12 cellular contexts compared by ENCODE assay signal in the genomic region with DNA sequence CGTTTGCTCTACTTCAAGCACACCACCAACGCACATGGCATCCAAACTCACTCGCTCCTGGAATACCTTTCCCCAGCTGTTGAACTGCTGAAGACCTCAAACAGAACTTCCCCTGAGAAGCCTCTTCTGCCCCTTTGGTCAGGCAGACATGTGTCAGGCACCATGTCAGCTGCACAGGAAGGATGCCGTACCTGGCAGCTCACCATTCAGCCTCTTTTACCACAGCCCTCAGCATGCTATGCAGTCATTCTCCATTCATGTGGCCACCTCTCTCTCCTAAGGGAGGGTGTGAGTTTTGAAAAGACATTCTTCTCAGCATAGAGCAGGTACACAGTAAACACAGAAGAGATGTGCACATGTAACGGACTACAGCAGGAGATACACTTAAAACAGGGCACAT. TPM values are rescaled to one million over a fixed set of nuclear protein-coding genes. Genes with fewer than 3 reads are reported as not detected.
DNase-seq lines count a peak whose midpoint lies in the region; ATAC-seq lines count a peak whose summit lies in the region.
"Had no signal": no experiment of that assay in that cellular context is flagged by ENCODE, and none has a peak within 500 bp of the region (broad histone marks: within the 10 kb centered on the region; RNA-seq: fewer than 3 reads in every experiment).

No MANE protein-coding gene starts in this region.

- H3K27ac Mint-ChIP-seq in activated CD4-positive, alpha-beta T cell treated with anti-CD3 and anti-CD28 coated beads for 36 hours = peak overlapping the region; percentile 74
- peak overlapping the region; percentile 56 for H3K27ac Mint-ChIP-seq in activated CD4-positive, alpha-beta memory T cell treated with anti-CD3 and anti-CD28 coated beads for 36 hours
- H3K27ac Mint-ChIP-seq: mesothelial cell of epicardium had no signal

- H3K4me1 Mint-ChIP-seq in activated CD4-positive, alpha-beta T cell treated with anti-CD3 and anti-CD28 coated beads for 36 hours = peaks cover 37% of the 10 kb centered on the region
- peaks cover 36% of the 10 kb centered on the region for H3K4me1 Mint-ChIP-seq in activated CD4-positive, alpha-beta memory T cell treated with anti-CD3 and anti-CD28 coated beads for 36 hours (ENCODE audit: low read depth)

- peak; percentile 74 for ATAC-seq in activated CD4-positive, alpha-beta T cell treated with anti-CD3 and anti-CD28 coated beads for 36 hours
- ATAC-seq in HG03378 (IDR thresholded peaks at IDR 0.05; ENCODE audit: unreplicated experiment) (no peak), HG03196 (IDR thresholded peaks at IDR 0.05; ENCODE audit: unreplicated experiment) (no peak)

- peaks cover 4% of the 10 kb centered on the region for H3K36me3 Mint-ChIP-seq in activated CD4-positive, alpha-beta T cell treated with anti-CD3 and anti-CD28 coated beads for 36 hours (ENCODE audit: low read depth)
- H3K36me3 Mint-ChIP-seq in activated CD4-positive, alpha-beta memory T cell treated with anti-CD3 and anti-CD28 coated beads for 36 hours = peaks cover 5% of the 10 kb centered on the region

- H3K9me3 Mint-ChIP-seq in activated CD4-positive, alpha-beta T cell treated with anti-CD3 and anti-CD28 coated beads for 36 hours (ENCODE audit: low read depth) = no peaks in the 10 kb centered on the region
- H3K9me3 Mint-ChIP-seq in activated CD4-positive, alpha-beta memory T cell treated with anti-CD3 and anti-CD28 coated beads for 36 hours = no peaks in the 10 kb centered on the region

- POLR2A ChIA-PET in activated CD4-positive, alpha-beta T cell treated with anti-CD3 and anti-CD28 coated beads for 36 hours (lab: Charles Lee) = interaction anchor here (0.6 kb wide), 3 partner anchors 10 to 277 kb away, joined by 3 to 7 read pairs (median 4); no protein-coding TSS in a partner anchor
- POLR2A ChIA-PET in activated CD4-positive, alpha-beta memory T cell treated with anti-CD3 and anti-CD28 coated beads for 36 hours (lab: Charles Lee) = interaction anchor here (2.1 kb wide), 1 partner anchor 13 kb away, joined by 6 read pairs; no protein-coding TSS in a partner anchor

- CTCF ChIA-PET in activated CD4-positive, alpha-beta T cell treated with anti-CD3 and anti-CD28 coated beads for 36 hours (lab: Charles Lee) = interaction anchor here (1.0 to 1.8 kb wide), 2 partner anchors 50 to 187 kb away, joined by 3 to 9 read pairs; no protein-coding TSS in a partner anchor
- CTCF ChIA-PET in activated CD4-positive, alpha-beta memory T cell treated with anti-CD3 and anti-CD28 coated beads for 36 hours (lab: Charles Lee) = interaction anchor here (0.9 kb wide), 1 partner anchor 49 kb away, joined by 3 read pairs; no protein-coding TSS in a partner anchor

- intact Hi-C loops in activated CD4-positive, alpha-beta T cell treated with anti-CD3 and anti-CD28 coated beads for 36 hours (cut with DNase I, micrococcal nuclease) = loop anchor here (1.0 kb wide), 1 partner anchor 47 kb away; no protein-coding TSS in a partner anchor
- intact Hi-C loops in activated CD4-positive, alpha-beta memory T cell treated with anti-CD3 and anti-CD28 coated beads for 36 hours (cut with micrococcal nuclease) = loop anchor here (1.0 to 2.0 kb wide), 5 partner anchors 14 to 48 kb away; no protein-coding TSS in a partner anchor

- no peaks in the 10 kb centered on the region for H3K27me3 Mint-ChIP-seq in activated CD4-positive, alpha-beta T cell treated with anti-CD3 and anti-CD28 coated beads for 36 hours
- no peaks in the 10 kb centered on the region for H3K27me3 Mint-ChIP-seq in activated CD4-positive, alpha-beta memory T cell treated with anti-CD3 and anti-CD28 coated beads for 36 hours

- peak; percentile 59 for DNase-seq in activated CD4-positive, alpha-beta T cell treated with anti-CD3 and anti-CD28 coated beads for 36 hours
- DNase-seq in activated CD4-positive, alpha-beta T cell treated with anti-CD3 and anti-CD28 coated beads for 1 hour = no peak
- peak; percentile 62 for DNase-seq in activated CD4-positive, alpha-beta memory T cell treated with anti-CD3 and anti-CD28 coated beads for 36 hours
- peak; percentile 42 for DNase-seq in putamen (ENCODE audit: low spot score)
- DNase-seq: effector CD8-positive, alpha-beta T cell; GDM1; NCI-H510A; sigmoid colon had no signal

- H3K4me3 Mint-ChIP-seq in activated CD4-positive, alpha-beta T cell treated with anti-CD3 and anti-CD28 coated beads for 36 hours = no peak overlapping the region
- no peak overlapping the region for H3K4me3 Mint-ChIP-seq in activated CD4-positive, alpha-beta memory T cell treated with anti-CD3 and anti-CD28 coated beads for 36 hours
- H3K4me3 Mint-ChIP-seq: mesothelial cell of epicardium had no signal

RNA-seq across cellular contexts. Expression of gene IL4, which starts 14.2 kb away (rescaled TPM):
- under 1 TPM; 0.32 to 0.77 TPM for total RNA-seq in activated CD4-positive, alpha-beta T cell treated with anti-CD3 and anti-CD28 coated beads for 36 hours
- total RNA-seq in activated CD4-positive, alpha-beta memory T cell treated with anti-CD3 and anti-CD28 coated beads for 36 hours = 1 to 10 TPM; 6.4 to 6.8 TPM
- total RNA-seq: A172, mesothelial cell of epicardium, sigmoid colon had no signal

RNA-seq across cellular contexts. Expression of gene IL13, which starts 30.0 kb away (rescaled TPM):
- 1 to 10 TPM; 3.9 to 5.5 TPM for total RNA-seq in activated CD4-positive, alpha-beta T cell treated with anti-CD3 and anti-CD28 coated beads for 36 hours
- total RNA-seq in activated CD4-positive, alpha-beta memory T cell treated with anti-CD3 and anti-CD28 coated beads for 36 hours = 10 to 100 TPM; 13.0 to 14.9 TPM
- total RNA-seq: A172, sigmoid colon had no signal

RNA-seq across cellular contexts. Expression of gene KIF3A, which starts 49.4 kb away (rescaled TPM):
- 10 to 100 TPM in 1 of 2 experiments, 1 to 10 TPM in 1; 7.1 to 10.6 TPM for total RNA-seq in activated CD4-positive, alpha-beta T cell treated with anti-CD3 and anti-CD28 coated beads for 36 hours
- total RNA-seq in activated CD4-positive, alpha-beta memory T cell treated with anti-CD3 and anti-CD28 coated beads for 36 hours = 10 to 100 TPM; 12.1 to 16.1 TPM

RNA-seq across cellular contexts. Expression of gene CCNI2, which starts 59.2 kb away (rescaled TPM):
- 1 to 10 TPM; 4.3 to 4.6 TPM for total RNA-seq in activated CD4-positive, alpha-beta T cell treated with anti-CD3 and anti-CD28 coated beads for 36 hours
- 1 to 10 TPM; 2.7 to 4.2 TPM for total RNA-seq in activated CD4-positive, alpha-beta memory T cell treated with anti-CD3 and anti-CD28 coated beads for 36 hours
- total RNA-seq: A172 had no signal

Comparison
In these comparisons a context has a peak if more than half of its experiments do, and no peak if none do; other contexts are left out.
1. RNA of gene IL4, which starts 14.2 kb away (total RNA-seq): 6.4 to 6.8 TPM in activated CD4-positive, alpha-beta memory T cell treated with anti-CD3 and anti-CD28 coated beads for 36 hours; 0.32 to 0.77 TPM in activated CD4-positive, alpha-beta T cell treated with anti-CD3 and anti-CD28 coated beads for 36 hours; every median in the first group is over 4 times any median in the second.